In genomic region chr5:57033503-57033902, GRCh38 we compare ENCODE assay signal across 25 cellular contexts.
"Had no signal": no experiment of that assay in that cellular context is flagged by ENCODE, and none has a peak within 500 bp of the region (broad histone marks: within the 10 kb centered on the region; RNA-seq: fewer than 3 reads in every experiment).

No MANE protein-coding gene starts in this region.

- H3K9ac ChIP-seq: SK-N-SH had no signal

- H3K36me3 ChIP-seq: adrenal gland, SJCRH30 had no signal

- H3K4me2 ChIP-seq: SK-N-SH had no signal

- DNase-seq: activated CD4-positive, alpha-beta memory T cell treated with anti-CD3 and anti-CD28 coated beads, Interleukin-2, amount 10 ng/mL, durations not matched to agents 7 days and 5 days; activated CD4-positive, alpha-beta T cell treated with anti-CD3 and anti-CD28 coated beads, Interleukin-2, amount 50 U/mL, for 1 hour; activated CD4-positive, CD25-positive, alpha-beta regulatory T cell; activated gamma-delta T cell treated with Interleukin-2 at 50 U/mL for 16 hours; activated naive CD4-positive, alpha-beta T cell treated with anti-CD3 and anti-CD28 coated beads, Interleukin-2, amount 50 U/mL, for 16 hours; activated naive CD8-positive, alpha-beta T cell treated with anti-CD3 and anti-CD28 coated beads, Interleukin-2, amount 10 ng/mL, durations not matched to agents 7 days and 5 days; activated T-cell treated with anti-CD3 and anti-CD28 coated beads for 4 hours; activated T-cell treated with anti-CD3 and anti-CD28 coated beads, Interleukin-2, amount 50 U/mL, for 48 hours; anterior cingulate cortex; caudate nucleus; KG1; MV-4-11; NCI-H1092 treated with DMSO at 0.1 percent for 48 hours; NCI-H1417 treated with DMSO at 0.1 percent for 48 hours; NCI-H1694; NCI-H345; NCI-H510A; NCI-H526 treated with DMSO at 0.1 percent for 48 hours; NK-92 treated with Interleukin-12 subunit alpha and Interleukin-12 subunit beta, amount 100 ng/mL, for 24 hours; SJCRH30; SK-N-SH; T-helper 1 cell had no signal

- H3K27me3 ChIP-seq: adrenal gland, SJCRH30 had no signal

- H3K9me3 ChIP-seq: adrenal gland, SJCRH30, SK-N-SH had no signal

- H3K4me3 ChIP-seq: adrenal gland, SJCRH30 had no signal

- H3K27ac ChIP-seq: adrenal gland, SJCRH30, VCaP had no signal

- ATAC-seq: Right ventricle myocardium inferior had no signal
